Comparison of ENCODE assay signal across 1 cellular context in genomic region chr2:177164584-177165052, GRCh38.
TF ChIP-seq lines count a peak whose summit lies in the region.

No MANE protein-coding gene starts in this region.

TF ChIP-seq in GM12878, 131 proteins besides CTCF, POLR2A, EP300 and RAD21 (continued from another document and continues in another):
- TF ChIP-seq ATF3 (IDR thresholded peaks at IDR 0.05; ENCODE audit: borderline replicate concordance, extremely low read depth, low read depth, low read length) = peak; percentile 91
- no peak for TF ChIP-seq USF2 (IDR thresholded peaks at IDR 0.05; ENCODE audit: borderline replicate concordance, low read depth, low read length)
- no peak for TF ChIP-seq CHD2 (IDR thresholded peaks at IDR 0.05; ENCODE audit: borderline replicate concordance, low read depth, low read length)
- no peak for TF ChIP-seq GATAD2B (conservative IDR thresholded peaks at IDR 0.05; ENCODE audit: low read depth)
- TF ChIP-seq NFXL1 (IDR thresholded peaks at IDR 0.05; ENCODE audit: borderline replicate concordance) = no peak
- no peak for TF ChIP-seq SMAD1 (IDR thresholded peaks at IDR 0.05; ENCODE audit: low read depth, partially characterized antibody)
- peak; percentile 91 for TF ChIP-seq JUND (IDR thresholded peaks at IDR 0.05; ENCODE audit: low read depth, low read length)
- no peak for TF ChIP-seq PML (IDR thresholded peaks at IDR 0.05; ENCODE audit: low read length)
- peak; percentile 20; the same call in 1 of the 2 replicates for TF ChIP-seq ZNF384 (IDR thresholded peaks at IDR 0.05; ENCODE audit: borderline replicate concordance, low read depth, low read length)
- TF ChIP-seq ZNF24 (IDR thresholded peaks at IDR 0.05) = peak; percentile 75
- 0 out of 2 replicates have a peak, but pooled peaks have one; percentile 23 for TF ChIP-seq TCF3 (IDR thresholded peaks at IDR 0.05; ENCODE audit: borderline replicate concordance, insufficient read depth, low read depth, low read length)
- TF ChIP-seq HDAC2 (IDR thresholded peaks at IDR 0.05) = no peak
- TF ChIP-seq CEBPB (IDR thresholded peaks at IDR 0.05; ENCODE audit: borderline replicate concordance in 1 of 2, low read depth in 2 of 2, low read length in 2 of 2) = peak; percentile 86 to 98; a peak in 3 of 4 replicates
- peak; percentile 76 for TF ChIP-seq PKNOX1 (IDR thresholded peaks at IDR 0.05)
- TF ChIP-seq E2F4 (IDR thresholded peaks at IDR 0.05; ENCODE audit: low read depth, low read length) = no peak
- peak; percentile 89 for TF ChIP-seq CREM (IDR thresholded peaks at IDR 0.05; ENCODE audit: low read depth)
- no peak for TF ChIP-seq BCLAF1 (IDR thresholded peaks at IDR 0.05)
- peak; percentile 86 for TF ChIP-seq CREB1 (IDR thresholded peaks at IDR 0.05; ENCODE audit: low read depth)
- no peak for TF ChIP-seq KLF5 (IDR thresholded peaks at IDR 0.05; ENCODE audit: partially characterized antibody)
- TF ChIP-seq FOXK2 (IDR thresholded peaks at IDR 0.05) = no peak
- TF ChIP-seq JUNB (IDR thresholded peaks at IDR 0.05) = peak; percentile 65
- TF ChIP-seq IRF4 (IDR thresholded peaks at IDR 0.05; ENCODE audit: low read depth, low read length) = peak; percentile 46; the same call in 1 of the 2 replicates
- no peak for TF ChIP-seq NFYA (IDR thresholded peaks at IDR 0.05; ENCODE audit: borderline replicate concordance, low read depth, low read length)
- no peak for TF ChIP-seq BHLHE40 (IDR thresholded peaks at IDR 0.05; ENCODE audit: borderline replicate concordance in 1 of 2, low read depth in 2 of 2, low read length in 1 of 2)
- TF ChIP-seq PAX5 (IDR thresholded peaks at IDR 0.05; ENCODE audit: borderline replicate concordance, low read depth, low read length) = no peak
- no peak for TF ChIP-seq CEBPZ (IDR thresholded peaks at IDR 0.05; ENCODE audit: low read depth, low read length)
- TF ChIP-seq SRF (IDR thresholded peaks at IDR 0.05; ENCODE audit: low read depth in 2 of 2, low read length in 2 of 2) = no peak
- TF ChIP-seq NR2C2 (IDR thresholded peaks at IDR 0.05; ENCODE audit: borderline replicate concordance, control insufficient read depth, insufficient read length, low read depth) = no peak
- no peak for TF ChIP-seq RCOR1 (conservative IDR thresholded peaks at IDR 0.05; ENCODE audit: low read depth, low read length)
- peak; percentile 88 for TF ChIP-seq SMARCA5 (IDR thresholded peaks at IDR 0.05)
- TF ChIP-seq ATF2 (IDR thresholded peaks at IDR 0.05; ENCODE audit: low read length) = peak; percentile 99
- no peak for TF ChIP-seq EGR1 (IDR thresholded peaks at IDR 0.05; ENCODE audit: borderline replicate concordance in 1 of 2, low read depth in 2 of 2, low read length in 2 of 2)
- TF ChIP-seq RB1 (IDR thresholded peaks at IDR 0.05; ENCODE audit: borderline replicate concordance) = peak; percentile 77; the same call in 1 of the 2 replicates
- peak; percentile 35; the same call in 1 of the 2 replicates for TF ChIP-seq RELB (IDR thresholded peaks at IDR 0.05; ENCODE audit: low read depth)
- TF ChIP-seq IRF3 (IDR thresholded peaks at IDR 0.05) = no peak
- TF ChIP-seq POU2F2 (IDR thresholded peaks at IDR 0.05; ENCODE audit: borderline replicate concordance, low read depth, low read length) = peak; percentile 84; the same call in 2 of the 3 replicates
- peak; percentile 72 for TF ChIP-seq FOXM1 (IDR thresholded peaks at IDR 0.05; ENCODE audit: low read depth, low read length)
- no peak for TF ChIP-seq MYB (IDR thresholded peaks at IDR 0.05; ENCODE audit: borderline replicate concordance, low read depth, low read length)
- TF ChIP-seq MXI1 (IDR thresholded peaks at IDR 0.05; ENCODE audit: low read depth, low read length) = 0 out of 2 replicates have a peak, but pooled peaks have one; percentile 28
- no peak for TF ChIP-seq STAT1 (conservative IDR thresholded peaks at IDR 0.05)
- TF ChIP-seq BCL11A (IDR thresholded peaks at IDR 0.05; ENCODE audit: low read depth, low read length) = peak; percentile 53
- TF ChIP-seq TCF7 (IDR thresholded peaks at IDR 0.05; ENCODE audit: borderline replicate concordance) = no peak
- TF ChIP-seq IKZF2 (IDR thresholded peaks at IDR 0.05) = peak in 1 of 2 experiments; percentile 10; a peak in 2 of 4 replicates
- TF ChIP-seq E4F1 (IDR thresholded peaks at IDR 0.05; ENCODE audit: borderline replicate concordance, partially characterized antibody) = no peak
- TF ChIP-seq RUNX3 (IDR thresholded peaks at IDR 0.05; ENCODE audit: low read length) = peak; percentile 30; the same call in 1 of the 2 replicates
- TF ChIP-seq ASH2L (IDR thresholded peaks at IDR 0.05; ENCODE audit: borderline replicate concordance, low read depth) = no peak
- TF ChIP-seq MEF2B (IDR thresholded peaks at IDR 0.05; ENCODE audit: partially characterized antibody, poor library complexity, severe bottlenecking) = no peak
